Comparison of ENCODE assay signal across 8 cellular contexts in the genomic region with DNA sequence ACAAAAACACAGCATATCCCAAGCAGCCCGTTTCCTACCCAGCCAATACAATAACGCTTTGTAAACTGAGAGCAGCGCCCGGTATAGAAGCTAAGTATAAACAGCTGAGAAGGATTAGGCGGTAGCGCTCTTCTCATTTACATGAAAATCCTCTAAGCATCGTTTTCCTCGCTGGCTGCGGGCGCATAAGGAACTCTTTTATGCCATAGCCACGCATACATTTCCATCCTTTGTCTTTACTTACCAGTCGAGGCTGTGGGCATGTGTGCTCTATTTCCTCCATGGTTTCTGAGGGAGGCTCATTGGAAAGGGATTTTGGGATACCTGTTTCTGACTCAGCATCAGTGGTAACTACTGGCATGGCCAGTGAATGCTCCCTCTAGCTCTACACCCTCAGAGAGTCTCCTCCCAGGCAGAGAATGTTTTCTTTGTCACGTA. TPM values are rescaled to one million over a fixed set of nuclear protein-coding genes. Genes with fewer than 3 reads are reported as not detected.
DNase-seq lines count a peak whose midpoint lies in the region; ATAC-seq, FAIRE-seq and TF ChIP-seq lines count a peak whose summit lies in the region.

No MANE protein-coding gene starts in this region.

- POLR2A ChIA-PET in OCI-LY7 (lab: Charles Lee): no interaction called here

- no peaks in the 10 kb centered on the region for H3K9me2 ChIP-seq in OCI-LY7 (ENCODE audit: insufficient read depth, low read length)

- no peak overlapping the region for H3K9ac ChIP-seq in kidney (ENCODE audit: low read length in 2 of 2)

- FAIRE-seq in kidney (lab: Jason Lieb, UNC): no peak

- no peak overlapping the region for H3K4me2 ChIP-seq in OCI-LY7 (ENCODE audit: low read length)

- no peak overlapping the region for H3K27ac ChIP-seq in epithelial cell of prostate
- no peak overlapping the region for H3K27ac ChIP-seq in OCI-LY7 (ENCODE audit: low read depth, low read length, poor library complexity, severe bottlenecking)
- H3K27ac ChIP-seq in kidney (ENCODE audit: low read depth in 2 of 2, low read length in 2 of 2): no peak overlapping the region

- no peaks in the 10 kb centered on the region for H3K27me3 Mint-ChIP-seq in neural crest cell (ENCODE audit: low read depth)

- peak; percentile 17 for ATAC-seq in GM21381 (IDR thresholded peaks at IDR 0.05; ENCODE audit: unreplicated experiment)

- no peak overlapping the region for H3K4me3 ChIP-seq in OCI-LY7 (ENCODE audit: low read depth, low read length, poor library complexity, severe bottlenecking)
- peak overlapping the region in 1 of 2 donors; percentile 21 for H3K4me3 ChIP-seq in kidney (ENCODE audit: low read length in 2 of 2)

- H2AFZ ChIP-seq in OCI-LY7 (ENCODE audit: low read length): no peak overlapping the region

- peak; percentile 46 for DNase-seq in Ammon's horn (ENCODE audit: low spot score)
- peak; percentile 45 for DNase-seq in NCI-H82 treated with DMSO at 0.1 percent for 48 hours (lab: John Stamatoyannopoulos, UW; ENCODE audit: unreplicated experiment)
- peak; percentile 0 for DNase-seq in epithelial cell of prostate (ENCODE audit: low read depth, low spot score)
- DNase-seq in neural crest cell (ENCODE audit: low read depth, low spot score): peak; percentile 35
- DNase-seq in hepatic stellate cell (ENCODE audit: low spot score): no peak
- no peak for DNase-seq in OCI-LY7 (ENCODE audit: low spot score)
- no peak for DNase-seq in kidney

- H3K4me1 ChIP-seq in OCI-LY7 (ENCODE audit: insufficient read depth, low read length, poor library complexity, severe bottlenecking) (no peaks in the 10 kb centered on the region), kidney (ENCODE audit: control insufficient read depth in 1 of 2, insufficient read depth in 1 of 2, low read depth in 1 of 2, low read length in 2 of 2) (peaks cover 0 to 4% of the 10 kb centered on the region in 2 donors)

- H3K4me1 Mint-ChIP-seq in neural crest cell: peaks cover 34% of the 10 kb centered on the region

- H3K9me3 ChIP-seq in OCI-LY7 (ENCODE audit: low read length) (no peaks in the 10 kb centered on the region), kidney (ENCODE audit: control insufficient read depth in 1 of 2, low read length in 2 of 2) (no peaks in the 10 kb centered on the region)

- H3K36me3 Mint-ChIP-seq in neural crest cell (ENCODE audit: low read depth): no peaks in the 10 kb centered on the region

- peak overlapping the region; percentile 90 for H3K27ac Mint-ChIP-seq in neural crest cell (ENCODE audit: unreplicated experiment)

- intact Hi-C loops in OCI-LY7 (cut with micrococcal nuclease; ENCODE audit: unreplicated experiment): no loop called here
- intact Hi-C loops in kidney (cut with DNase I): no loop called here

- H3K36me3 ChIP-seq in OCI-LY7 (ENCODE audit: insufficient read depth, low read length): no peaks in the 10 kb centered on the region
- H3K36me3 ChIP-seq in kidney (ENCODE audit: control insufficient read depth in 1 of 2, insufficient read depth in 2 of 2, low read length in 2 of 2): no peaks in the 10 kb centered on the region

- H3K79me2 ChIP-seq in OCI-LY7 (ENCODE audit: insufficient read depth, low read depth, low read length): no peaks in the 10 kb centered on the region

- no peaks in the 10 kb centered on the region for H4K20me1 ChIP-seq in OCI-LY7 (ENCODE audit: insufficient read depth, low read length)

- TF ChIP-seq CTCF in neural crest cell (conservative IDR thresholded peaks at IDR 0.05): no peak
- no peak for TF ChIP-seq CTCF in OCI-LY7 (conservative IDR thresholded peaks at IDR 0.05; ENCODE audit: low read length)
- no peak for TF ChIP-seq CTCF in kidney (IDR thresholded peaks at IDR 0.05; ENCODE audit: borderline replicate concordance, extremely low read depth, insufficient read depth)

- BruUV-seq in OCI-LY7 (replicated peaks; lab: Mats Ljungman, UMichigan): no TSS peak

- no peaks in the 10 kb centered on the region for H3K9me3 Mint-ChIP-seq in neural crest cell

- peak overlapping the region; percentile 91 for H3K4me3 Mint-ChIP-seq in neural crest cell

- CTCF ChIA-PET in OCI-LY7 (lab: Charles Lee; ENCODE audit: unreplicated experiment): no interaction called here

RNA-seq across cellular contexts. Expression of gene PCYT1B, which starts 0.4 kb away (rescaled TPM):
- 32.3 and 34.0 TPM in 2 replicates for total RNA-seq in neural crest cell
- not detected in 2 replicates for total RNA-seq in OCI-LY7 (2014; rRNA removed; shearing (Covaris generic))
- total RNA-seq in OCI-LY7 (2022): not detected in 2 replicates
- total RNA-seq in kidney: 0.13 TPM
- polyA plus RNA-seq in kidney (ENCODE audit: insufficient read depth, low read depth, low replicate concordance): 0.26 TPM

RNA-seq across cellular contexts. Expression of gene POLA1, which starts 47.0 kb away (rescaled TPM):
- total RNA-seq in neural crest cell: 76.5 and 77.7 TPM in 2 replicates
- total RNA-seq in OCI-LY7 (2014; rRNA removed; shearing (Covaris generic)): 58.0 and 60.1 TPM in 2 replicates
- total RNA-seq in OCI-LY7 (2022): 62.2 and 65.1 TPM in 2 replicates
- 9.7 TPM for total RNA-seq in kidney
- 2.2 TPM for polyA plus RNA-seq in kidney (ENCODE audit: insufficient read depth, low read depth, low replicate concordance)

Comparison
In these comparisons a context has a peak if more than half of its experiments do, and no peak if none do; other contexts are left out.
1. DNase-seq: peak in Ammon's horn (single experiment), NCI-H82 treated with DMSO at 0.1 percent for 48 hours (single experiment), epithelial cell of prostate (single experiment) and neural crest cell (single experiment); none in hepatic stellate cell (single experiment), OCI-LY7 (single experiment) and kidney (single experiment).
2. RNA of gene PCYT1B, which starts 0.4 kb away (total RNA-seq): 32.3 to 34.0 TPM in neural crest cell; 0.13 TPM in kidney (single experiment) and not detected in OCI-LY7; every median in the first group is over 10 times any median in the second.